ENCODE assay signal across 12 cellular contexts in the genomic region with DNA sequence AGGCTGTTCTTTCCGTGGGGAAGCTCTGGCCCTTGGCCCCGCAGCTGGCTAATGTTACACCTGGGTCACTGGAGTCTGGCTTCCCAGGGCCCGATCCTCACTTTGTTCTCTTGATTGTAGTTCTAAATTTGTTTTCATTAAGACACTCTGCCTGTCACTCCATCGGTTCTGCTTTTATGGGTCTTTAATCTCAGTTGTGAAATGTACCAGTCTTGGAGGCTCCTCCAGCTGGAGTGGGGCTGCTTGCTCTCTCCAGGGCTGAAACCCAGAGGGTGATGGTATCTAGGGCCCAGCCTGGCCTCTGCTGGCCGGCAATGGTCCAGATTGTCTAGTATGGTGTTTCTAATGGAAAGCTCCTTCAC.
DNase-seq lines count a peak whose midpoint lies in the region; ATAC-seq, FAIRE-seq and TF ChIP-seq lines count a peak whose summit lies in the region.
"Had no signal": no experiment of that assay in that cellular context is flagged by ENCODE, and none has a peak within 500 bp of the region (broad histone marks: within the 10 kb centered on the region; RNA-seq: fewer than 3 reads in every experiment).

No MANE protein-coding gene starts in this region.

- POLR2A ChIA-PET in SK-N-SH (lab: Yijun Ruan, JAX), result no interaction called here

- H3K79me2 ChIP-seq in GM23338 (replicated peaks; ENCODE audit: insufficient read depth), result no peaks in the 10 kb centered on the region
- no peaks in the 10 kb centered on the region for H3K79me2 ChIP-seq in SK-N-SH (ENCODE audit: insufficient read depth)

- H3K4me2 ChIP-seq in GM23338 (peak overlapping the region; percentile 18; the same call in 1 of the 2 replicates), SK-N-SH (peak overlapping the region; percentile 69; the same call in 1 of the 2 replicates)

- TF ChIP-seq EP300 in SK-N-SH (IDR thresholded peaks at IDR 0.05; ENCODE audit: borderline replicate concordance in 1 of 2, low read depth in 1 of 2, low read length in 1 of 2), result no peak

- TF ChIP-seq POLR2A in GM12891 (IDR thresholded peaks at IDR 0.05; ENCODE audit: low read depth, low read length), result no peak

- H2AFZ ChIP-seq in GM23338 (no peak overlapping the region; the same call in 1 of the 2 replicates), SK-N-SH (ENCODE audit: low read depth) (peak overlapping the region; percentile 24; the same call in 1 of the 2 replicates)

- H3K9ac ChIP-seq in SK-N-SH, result peak overlapping the region; percentile 65

- no peaks in the 10 kb centered on the region for H3K36me3 ChIP-seq in GM23338 (ENCODE audit: insufficient read depth)
- H3K36me3 ChIP-seq in SK-N-SH (replicated peaks in 1 of 2; ENCODE audit: control insufficient read depth in 1 of 2, insufficient read depth in 2 of 2, low read length in 1 of 2), result no peaks in the 10 kb centered on the region
- no peaks in the 10 kb centered on the region for H3K36me3 ChIP-seq in lower lobe of right lung

- peak; percentile 57 for TF ChIP-seq RAD21 in SK-N-SH (IDR thresholded peaks at IDR 0.05; ENCODE audit: low read length)

- H3K27me3 ChIP-seq in GM23338 (ENCODE audit: insufficient read depth), result no peaks in the 10 kb centered on the region
- H3K27me3 ChIP-seq in SK-N-SH (ENCODE audit: insufficient read depth), result no peaks in the 10 kb centered on the region
- H3K27me3 ChIP-seq in lower lobe of right lung (ENCODE audit: low read depth), result no peaks in the 10 kb centered on the region

- DNase-seq in GM23338 (ENCODE audit: low spot score) (no peak), SK-N-SH (peak; percentile 50), fibroblast of pulmonary artery (ENCODE audit: low read depth) (peak; percentile 30), retina (peak; percentile 52), GM19239 (ENCODE audit: insufficient read length, low spot score) (no peak), GM12891 (ENCODE audit: insufficient read length, low spot score) (no peak), lower lobe of right lung (no peak)
- DNase-seq: activated T-cell treated with anti-CD3 and anti-CD28 coated beads, Interleukin-2, amount 50 U/mL, for 24 hours; stimulated activated CD4-positive, alpha-beta T cell treated with anti-CD3 and anti-CD28 coated beads, Interleukin-4, amount 100 ng/mL, for 4 hours; stimulated activated naive B cell treated with anti-CD40 and anti-IgM and Interleukin-4, amounts not matched to agents 10 μg/mL and 1 μg/mL and 100 μg/mL, for 72 hours had no signal

- TF ChIP-seq CTCF in GM23338 (conservative IDR thresholded peaks at IDR 0.05; ENCODE audit: low read depth in 2 of 2) (no peak), SK-N-SH (IDR thresholded peaks at IDR 0.05) (peak; percentile 34; the same call in 1 of the 2 replicates), fibroblast of pulmonary artery (IDR thresholded peaks at IDR 0.05; ENCODE audit: low read length, missing control alignments) (no peak), lower lobe of right lung (IDR thresholded peaks at IDR 0.05) (no peak)

- intact Hi-C loops in lower lobe of right lung (cut with DNase I), result no loop called here

- FAIRE-seq in GM19239 (lab: Jason Lieb, UNC), result no peak
- no peak for FAIRE-seq in GM12891 (lab: Jason Lieb, UNC)

- no peaks in the 10 kb centered on the region for H3K27me3 Mint-ChIP-seq in GM23338 (ENCODE audit: insufficient read depth, low read depth, poor library complexity)
- H3K27me3 Mint-ChIP-seq: activated T-cell treated with anti-CD3 and anti-CD28 coated beads, Interleukin-2, amount 50 U/mL, for 24 hours; stimulated activated naive B cell treated with anti-CD40 and anti-IgM and Interleukin-4, amounts not matched to agents 10 μg/mL and 1 μg/mL and 100 μg/mL, for 72 hours had no signal

- H3K27ac Mint-ChIP-seq in GM23338, result peak overlapping the region; percentile 27; the same call in 1 of the 2 replicates
- H3K27ac Mint-ChIP-seq: activated T-cell treated with anti-CD3 and anti-CD28 coated beads, Interleukin-2, amount 50 U/mL, for 24 hours; stimulated activated naive B cell treated with anti-CD40 and anti-IgM and Interleukin-4, amounts not matched to agents 10 μg/mL and 1 μg/mL and 100 μg/mL, for 72 hours; T-helper 1 cell treated with Interleukin-12 subunit alpha and Interleukin-12 subunit beta and Interleukin-4 antibody, amounts not matched to agents 30 μg/mL and 1 μg/mL, for 36 hours had no signal

- CTCF ChIA-PET in SK-N-SH (lab: Yijun Ruan, JAX), result interaction anchor here (1.0 to 4.5 kb wide), 9 partner anchors 11 to 442 kb away, joined by 3 to 34 read pairs (median 4); no protein-coding TSS in a partner anchor

- H3K4me3 Mint-ChIP-seq in GM23338, result no peak overlapping the region
- H3K4me3 Mint-ChIP-seq: activated T-cell treated with anti-CD3 and anti-CD28 coated beads, Interleukin-2, amount 50 U/mL, for 24 hours; stimulated activated naive B cell treated with anti-CD40 and anti-IgM and Interleukin-4, amounts not matched to agents 10 μg/mL and 1 μg/mL and 100 μg/mL, for 72 hours; T-helper 1 cell treated with Interleukin-12 subunit alpha and Interleukin-12 subunit beta and Interleukin-4 antibody, amounts not matched to agents 30 μg/mL and 1 μg/mL, for 36 hours had no signal

- H3K4me1 ChIP-seq in GM23338 (ENCODE audit: insufficient read depth), result peaks cover 8% of the 10 kb centered on the region; the same call in 1 of the 2 replicates
- peaks cover 33 to 44% of the 10 kb centered on the region in 2 experiments for H3K4me1 ChIP-seq in SK-N-SH (ENCODE audit: control insufficient read depth in 1 of 2, insufficient read depth in 2 of 2, low read depth in 1 of 2, low read length in 1 of 2)
- peaks cover 17% of the 10 kb centered on the region for H3K4me1 ChIP-seq in lower lobe of right lung

- ATAC-seq in GM23338 (peak; percentile 12; the same call in 2 of the 3 replicates), lower lobe of right lung (no peak), GM19467 (IDR thresholded peaks at IDR 0.05; ENCODE audit: unreplicated experiment) (no peak)
- ATAC-seq: stimulated activated naive B cell treated with anti-CD40 and anti-IgM and Interleukin-4, amounts not matched to agents 10 μg/mL and 1 μg/mL and 100 μg/mL, for 72 hours had no signal

- H3K9me3 ChIP-seq in SK-N-SH, result no peaks in the 10 kb centered on the region
- no peaks in the 10 kb centered on the region for H3K9me3 ChIP-seq in lower lobe of right lung

- H3K36me3 Mint-ChIP-seq in GM23338 (ENCODE audit: low read depth), result no peaks in the 10 kb centered on the region
- H3K36me3 Mint-ChIP-seq: stimulated activated naive B cell treated with anti-CD40 and anti-IgM and Interleukin-4, amounts not matched to agents 10 μg/mL and 1 μg/mL and 100 μg/mL, for 72 hours had no signal

- H4K20me1 ChIP-seq in GM23338 (replicated peaks; ENCODE audit: insufficient read depth) (no peaks in the 10 kb centered on the region), SK-N-SH (ENCODE audit: insufficient read depth) (no peaks in the 10 kb centered on the region)

- H3K4me3 ChIP-seq in GM23338 (no peak overlapping the region), SK-N-SH (ENCODE audit: low read depth in 2 of 2, low read length in 1 of 2) (no peak overlapping the region), fibroblast of pulmonary artery (replicated peaks; ENCODE audit: low read depth, low read length) (no peak overlapping the region), lower lobe of right lung (no peak overlapping the region)

- no peak overlapping the region for H3K27ac ChIP-seq in GM23338 (ENCODE audit: low read depth)
- H3K27ac ChIP-seq in SK-N-SH (ENCODE audit: low read depth in 2 of 2, low read length in 1 of 2), result peak overlapping the region; percentile 92 to 94
- no peak overlapping the region for H3K27ac ChIP-seq in lower lobe of right lung

- no peaks in the 10 kb centered on the region for H3K9me3 Mint-ChIP-seq in GM23338
- H3K9me3 Mint-ChIP-seq: activated T-cell treated with anti-CD3 and anti-CD28 coated beads, Interleukin-2, amount 50 U/mL, for 24 hours; stimulated activated naive B cell treated with anti-CD40 and anti-IgM and Interleukin-4, amounts not matched to agents 10 μg/mL and 1 μg/mL and 100 μg/mL, for 72 hours; T-helper 1 cell treated with Interleukin-12 subunit alpha and Interleukin-12 subunit beta and Interleukin-4 antibody, amounts not matched to agents 30 μg/mL and 1 μg/mL, for 36 hours had no signal

- H3K9me2 ChIP-seq in GM23338 (ENCODE audit: insufficient read depth) (no peaks in the 10 kb centered on the region), SK-N-SH (no peaks in the 10 kb centered on the region)

- WGBS in SK-N-SH (ENCODE audit: low lambda C conversion rate), result 48% methylated on average over 5 of the region's 5 CpGs

- peaks cover 35% of the 10 kb centered on the region for H3K4me1 Mint-ChIP-seq in GM23338
- H3K4me1 Mint-ChIP-seq: stimulated activated naive B cell treated with anti-CD40 and anti-IgM and Interleukin-4, amounts not matched to agents 10 μg/mL and 1 μg/mL and 100 μg/mL, for 72 hours had no signal

- H3F3A ChIP-seq in GM23338 (replicated peaks; ENCODE audit: low read depth) (no peaks in the 10 kb centered on the region), SK-N-SH (replicated peaks; ENCODE audit: insufficient read depth) (peaks cover 37% of the 10 kb centered on the region)

TF ChIP-seq in GM23338, 12 proteins besides CTCF, POLR2A, EP300 and RAD21 (continues in another document):
- TF ChIP-seq ZNF331 (CRISPR knock-in tag; IDR thresholded peaks at IDR 0.05; ENCODE audit: low read depth) (no peak), JUNB (IDR thresholded peaks at IDR 0.05; ENCODE audit: unreplicated experiment) (no peak), ZNF114 (CRISPR knock-in tag; IDR thresholded peaks at IDR 0.05) (no peak)

TF ChIP-seq in SK-N-SH, 30 proteins besides CTCF, POLR2A, EP300 and RAD21:
- TF ChIP-seq TCF12 (IDR thresholded peaks at IDR 0.05) (no peak), SMC3 (IDR thresholded peaks at IDR 0.05; ENCODE audit: low read depth, low read length) (peak; percentile 20; the same call in 1 of the 2 replicates), RXRA (IDR thresholded peaks at IDR 0.05; ENCODE audit: borderline replicate concordance, low read depth) (no peak), TEAD4 (IDR thresholded peaks at IDR 0.05; ENCODE audit: borderline replicate concordance, insufficient read depth) (no peak), RFX5 (IDR thresholded peaks at IDR 0.05; ENCODE audit: low read length) (no peak)

TF ChIP-seq in GM12891, 5 proteins besides CTCF, POLR2A, EP300 and RAD21:
- TF ChIP-seq TAF1 (IDR thresholded peaks at IDR 0.05; ENCODE audit: low read depth, low read length) (no peak), PAX5 (IDR thresholded peaks at IDR 0.05; ENCODE audit: insufficient read depth, low read length, severe bottlenecking) (no peak), SPI1 (IDR thresholded peaks at IDR 0.05; ENCODE audit: low read depth, low read length) (no peak), POU2F2 (IDR thresholded peaks at IDR 0.05; ENCODE audit: low read depth, low read length) (no peak), POLR2AphosphoS5 (IDR thresholded peaks at IDR 0.05; ENCODE audit: low read depth, low read length) (no peak)

Comparison
In these comparisons a context has a peak if more than half of its experiments do, and no peak if none do; other contexts are left out.
1. DNase-seq: peak in SK-N-SH (single experiment), fibroblast of pulmonary artery (single experiment) and retina (single experiment); none in GM23338 (single experiment), GM19239 (single experiment), GM12891 (single experiment) and lower lobe of right lung (single experiment).
2. H3K27ac ChIP-seq: peak in SK-N-SH (2 of 2); none in GM23338 (single experiment) and lower lobe of right lung (single experiment).